11 cellular contexts compared by ENCODE assay signal in genomic region chr14:22979748-22980392, GRCh38. TPM values are rescaled to one million over a fixed set of nuclear protein-coding genes. Genes with fewer than 3 reads are reported as not detected.
DNase-seq lines count a peak whose midpoint lies in the region; ATAC-seq lines count a peak whose summit lies in the region.
"Had no signal": no experiment of that assay in that cellular context is flagged by ENCODE, and none has a peak within 500 bp of the region (broad histone marks: within the 10 kb centered on the region; RNA-seq: fewer than 3 reads in every experiment).

No MANE protein-coding gene starts in this region.

- H3K27ac ChIP-seq in iPS-20b (ENCODE audit: low read length) (no peak overlapping the region), thymus (ENCODE audit: low read depth) (peak overlapping the region; percentile 84)
- H3K27ac ChIP-seq: C4-2B, colonic mucosa had no signal

- no peaks in the 10 kb centered on the region for H3K9me3 Mint-ChIP-seq in T-helper 2 cell treated with Interferon-gamma antibody and Interleukin-4, amounts not matched to agents 5 μg/mL and 100 μg/mL, for 36 hours
- no peaks in the 10 kb centered on the region for H3K9me3 Mint-ChIP-seq in activated naive CD8-positive, alpha-beta T cell treated with anti-CD3 and anti-CD28 coated beads, Interleukin-2, amount 50 U/mL, for 24 hours

- no peaks in the 10 kb centered on the region for H3K9me3 ChIP-seq in iPS-20b (ENCODE audit: insufficient read depth, low read depth, low read length)
- no peaks in the 10 kb centered on the region for H3K9me3 ChIP-seq in thymus (ENCODE audit: control insufficient read depth)
- H3K9me3 ChIP-seq: colonic mucosa had no signal

- WGBS in thymus = 76% methylated on average over 8 of the region's 8 CpGs

- H3K27me3 ChIP-seq in iPS-20b (ENCODE audit: insufficient read depth, low read length) (peaks cover 26% of the 10 kb centered on the region), thymus (ENCODE audit: control insufficient read depth, insufficient read depth) (peaks cover 18% of the 10 kb centered on the region)

- H3K9ac ChIP-seq in iPS-20b (ENCODE audit: low read depth, low read length) = peak overlapping the region; percentile 72; the same call in 1 of the 2 replicates

- ATAC-seq in activated naive CD8-positive, alpha-beta T cell treated with anti-CD3 and anti-CD28 coated beads, Interleukin-2, amount 50 U/mL, for 24 hours = no peak
- ATAC-seq in GM21737 (IDR thresholded peaks at IDR 0.05; ENCODE audit: unreplicated experiment) = no peak

- H3K27me3 Mint-ChIP-seq in T-helper 2 cell treated with Interferon-gamma antibody and Interleukin-4, amounts not matched to agents 5 μg/mL and 100 μg/mL, for 36 hours (ENCODE audit: low read depth) = peaks cover 20% of the 10 kb centered on the region
- peaks cover 9% of the 10 kb centered on the region for H3K27me3 Mint-ChIP-seq in activated naive CD8-positive, alpha-beta T cell treated with anti-CD3 and anti-CD28 coated beads, Interleukin-2, amount 50 U/mL, for 24 hours

- H3K4me3 ChIP-seq in iPS-20b (ENCODE audit: low read length) (peak overlapping the region; percentile 86), thymus (ENCODE audit: low read length) (peak overlapping the region; percentile 80)

- DNase-seq in T-helper 2 cell treated with Interferon-gamma antibody and Interleukin-4, amounts not matched to agents 5 μg/mL and 100 μg/mL, for 36 hours (ENCODE audit: low spot score) = no peak
- DNase-seq in T-helper 2 cell (no peak), SHP77 treated with DMSO at 0.1 percent for 48 hours (lab: John Stamatoyannopoulos, UW) (no peak), anterior cingulate cortex (lab: John Stamatoyannopoulos, UW) (no peak)
- DNase-seq in activated naive CD8-positive, alpha-beta T cell treated with anti-CD3 and anti-CD28 coated beads, Interleukin-2, amount 50 U/mL, for 24 hours = no peak
- DNase-seq: NCI-H748 treated with DMSO at 0.1 percent for 48 hours had no signal

- H3K36me3 Mint-ChIP-seq in T-helper 2 cell treated with Interferon-gamma antibody and Interleukin-4, amounts not matched to agents 5 μg/mL and 100 μg/mL, for 36 hours (ENCODE audit: low read depth) = no peaks in the 10 kb centered on the region
- H3K36me3 Mint-ChIP-seq in activated naive CD8-positive, alpha-beta T cell treated with anti-CD3 and anti-CD28 coated beads, Interleukin-2, amount 50 U/mL, for 24 hours (ENCODE audit: low read depth) = no peaks in the 10 kb centered on the region

- peaks cover 5% of the 10 kb centered on the region for H3K4me1 Mint-ChIP-seq in T-helper 2 cell treated with Interferon-gamma antibody and Interleukin-4, amounts not matched to agents 5 μg/mL and 100 μg/mL, for 36 hours (ENCODE audit: low read depth)
- H3K4me1 Mint-ChIP-seq in activated naive CD8-positive, alpha-beta T cell treated with anti-CD3 and anti-CD28 coated beads, Interleukin-2, amount 50 U/mL, for 24 hours = peaks cover 6% of the 10 kb centered on the region

- H3K4me1 ChIP-seq in iPS-20b (ENCODE audit: insufficient read depth, low read length) (peaks cover 39% of the 10 kb centered on the region), thymus (ENCODE audit: control insufficient read depth, insufficient read depth, low read length) (peaks cover 11% of the 10 kb centered on the region)

- H3K27ac Mint-ChIP-seq in T-helper 2 cell treated with Interferon-gamma antibody and Interleukin-4, amounts not matched to agents 5 μg/mL and 100 μg/mL, for 36 hours = no peak overlapping the region
- H3K27ac Mint-ChIP-seq in activated naive CD8-positive, alpha-beta T cell treated with anti-CD3 and anti-CD28 coated beads, Interleukin-2, amount 50 U/mL, for 24 hours = no peak overlapping the region

- H3K4me3 Mint-ChIP-seq in T-helper 2 cell treated with Interferon-gamma antibody and Interleukin-4, amounts not matched to agents 5 μg/mL and 100 μg/mL, for 36 hours = peak overlapping the region; percentile 40
- H3K4me3 Mint-ChIP-seq in activated naive CD8-positive, alpha-beta T cell treated with anti-CD3 and anti-CD28 coated beads, Interleukin-2, amount 50 U/mL, for 24 hours = peak overlapping the region; percentile 32

- peaks cover 33% of the 10 kb centered on the region for H3K36me3 ChIP-seq in iPS-20b (ENCODE audit: insufficient read depth, low read depth, low read length)
- H3K36me3 ChIP-seq in thymus (ENCODE audit: control insufficient read depth, insufficient read depth) = peaks cover 5% of the 10 kb centered on the region
- H3K36me3 ChIP-seq: colonic mucosa had no signal

RNA-seq across cellular contexts. Expression of gene AJUBA, which starts 2.5 kb away (rescaled TPM):
- polyA plus RNA-seq in thymus = 22.4 TPM

RNA-seq across cellular contexts. Expression of gene HAUS4, which starts 23.0 kb away (rescaled TPM):
- 30.5 TPM for polyA plus RNA-seq in thymus

RNA-seq across cellular contexts. Expression of gene C14orf93, which starts 30.1 kb away (rescaled TPM):
- polyA plus RNA-seq in thymus = 17.5 TPM

RNA-seq across cellular contexts. Expression of gene PRMT5, which starts 50.7 kb away (rescaled TPM):
- polyA plus RNA-seq in thymus = 31.8 TPM

RNA-seq across cellular contexts. Expression of gene PSMB5, which starts 54.8 kb away (rescaled TPM):
- polyA plus RNA-seq in thymus = 71.0 TPM
